In the genomic region with DNA sequence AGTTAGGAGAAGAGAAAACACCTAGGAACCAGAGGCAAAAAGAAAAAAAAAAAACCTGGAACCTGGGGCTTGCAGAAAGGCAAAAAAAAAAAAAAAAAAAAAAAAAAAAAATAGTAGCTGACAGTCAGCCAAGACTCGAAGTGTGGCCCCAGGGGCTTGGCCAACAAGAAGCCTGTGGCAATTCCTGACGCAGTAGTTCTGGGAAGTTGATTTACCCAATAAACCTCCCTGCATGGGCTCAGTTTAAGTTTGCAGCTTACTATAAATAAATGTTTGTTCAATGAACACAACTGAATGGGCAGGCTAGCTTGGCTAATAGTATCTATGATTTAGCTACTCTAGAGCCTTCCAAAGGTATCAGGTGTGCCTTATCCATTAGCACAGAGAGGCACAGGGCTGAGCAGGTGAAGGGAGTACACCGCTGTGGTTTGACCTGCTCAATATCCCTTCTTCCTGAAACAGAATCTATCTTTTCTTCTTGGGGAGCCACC, we compare ENCODE assay signal across 10 cellular contexts. TPM values are rescaled to one million over a fixed set of nuclear protein-coding genes. Genes with fewer than 3 reads are reported as not detected.
A peak's percentile ranks its signal among the peaks of the same experiment; 100 is the strongest.
DNase-seq lines count a peak whose midpoint lies in the region; ATAC-seq and TF ChIP-seq lines count a peak whose summit lies in the region.
"Had no signal": no experiment of that assay in that cellular context is flagged by ENCODE, and none has a peak within 500 bp of the region (broad histone marks: within the 10 kb centered on the region; RNA-seq: fewer than 3 reads in every experiment).

No MANE protein-coding gene starts in this region.

- H3K4me3 Mint-ChIP-seq in central memory CD8-positive, alpha-beta T cell, result no peak overlapping the region
- H3K4me3 Mint-ChIP-seq in naive thymus-derived CD8-positive, alpha-beta T cell, result peak overlapping the region in 2 of 10 donors; percentile 52 to 68

- POLR2A ChIA-PET in naive thymus-derived CD8-positive, alpha-beta T cell (lab: Charles Lee), result interaction anchor here (0.6 to 2.6 kb wide), 10 partner anchors 9 to 818 kb away, joined by 3 to 19 read pairs (median 5); partner anchors contain the start of gene GLRX

- H3K27me3 Mint-ChIP-seq in central memory CD8-positive, alpha-beta T cell, result no peaks in the 10 kb centered on the region
- no peaks in the 10 kb centered on the region for H3K27me3 Mint-ChIP-seq in naive thymus-derived CD8-positive, alpha-beta T cell

- no peak overlapping the region for H3K4me3 ChIP-seq in AG10803 (ENCODE audit: low read length)
- H3K4me3 ChIP-seq: sigmoid colon had no signal

- no peak for ATAC-seq in central memory CD8-positive, alpha-beta T cell (replicated peaks; ENCODE audit: extremely low read depth, poor library complexity, severe bottlenecking)
- no peak for ATAC-seq in naive thymus-derived CD8-positive, alpha-beta T cell
- no peak for ATAC-seq in HG02973 (IDR thresholded peaks at IDR 0.05; ENCODE audit: unreplicated experiment)

- no peaks in the 10 kb centered on the region for H3K36me3 Mint-ChIP-seq in central memory CD8-positive, alpha-beta T cell (ENCODE audit: insufficient read depth)
- no peaks in the 10 kb centered on the region for H3K36me3 Mint-ChIP-seq in naive thymus-derived CD8-positive, alpha-beta T cell
- H3K36me3 Mint-ChIP-seq: activated naive CD8-positive, alpha-beta T cell treated with anti-CD3 and anti-CD28 coated beads, Interleukin-2, amount 10 ng/mL, durations not matched to agents 7 days and 5 days had no signal

- no peaks in the 10 kb centered on the region for H3K9me3 Mint-ChIP-seq in central memory CD8-positive, alpha-beta T cell
- H3K9me3 Mint-ChIP-seq in naive thymus-derived CD8-positive, alpha-beta T cell, result no peaks in the 10 kb centered on the region
- H3K9me3 Mint-ChIP-seq: activated naive CD8-positive, alpha-beta T cell treated with anti-CD3 and anti-CD28 coated beads, Interleukin-2, amount 10 ng/mL, durations not matched to agents 7 days and 5 days had no signal

- DNase-seq in AG10803 (ENCODE audit: low read depth), result peak; percentile 59
- DNase-seq in GM04504 (ENCODE audit: low read depth), result peak; percentile 26
- no peak for DNase-seq in central memory CD8-positive, alpha-beta T cell (ENCODE audit: low spot score in 2 of 2)
- DNase-seq in naive thymus-derived CD8-positive, alpha-beta T cell, result no peak
- DNase-seq in stimulated activated naive CD4-positive, alpha-beta T cell (lab: John Stamatoyannopoulos, UW), result no peak
- DNase-seq in activated CD4-positive, alpha-beta T cell treated with anti-CD3 and anti-CD28 coated beads for 1 hour, result no peak
- no peak for DNase-seq in COR-L47 (lab: John Stamatoyannopoulos, UW)

- peak overlapping the region; percentile 90 for H3K27ac Mint-ChIP-seq in central memory CD8-positive, alpha-beta T cell (ENCODE audit: low read depth)
- H3K27ac Mint-ChIP-seq in naive thymus-derived CD8-positive, alpha-beta T cell, result peak overlapping the region in 8 of 10 donors; percentile 69 to 94 (median 90)

- TF ChIP-seq CTCF in AG10803 (conservative IDR thresholded peaks at IDR 0.05; ENCODE audit: low read length), result no peak

- peaks cover 11% of the 10 kb centered on the region for H3K4me1 Mint-ChIP-seq in central memory CD8-positive, alpha-beta T cell
- H3K4me1 Mint-ChIP-seq in naive thymus-derived CD8-positive, alpha-beta T cell, result peaks cover 9 to 35% (median 22%) of the 10 kb centered on the region in 4 donors

RNA-seq across cellular contexts. Expression of gene GLRX, which starts 21.3 kb away (rescaled TPM):
- total RNA-seq in naive thymus-derived CD8-positive, alpha-beta T cell, result 100 to 1,000 TPM; 110 to 111 TPM
- 100 to 1,000 TPM; 133 to 232 (median 148) TPM for polyA plus RNA-seq in naive thymus-derived CD8-positive, alpha-beta T cell

Comparison
In these comparisons a context has a peak if more than half of its experiments do, and no peak if none do; other contexts are left out.
1. DNase-seq: peak in AG10803 (single experiment) and GM04504 (single experiment); none in central memory CD8-positive, alpha-beta T cell (0 of 2), naive thymus-derived CD8-positive, alpha-beta T cell (0 of 10), stimulated activated naive CD4-positive, alpha-beta T cell (0 of 6), activated CD4-positive, alpha-beta T cell treated with anti-CD3 and anti-CD28 coated beads for 1 hour (single experiment) and COR-L47 (single experiment).